In the genomic region with DNA sequence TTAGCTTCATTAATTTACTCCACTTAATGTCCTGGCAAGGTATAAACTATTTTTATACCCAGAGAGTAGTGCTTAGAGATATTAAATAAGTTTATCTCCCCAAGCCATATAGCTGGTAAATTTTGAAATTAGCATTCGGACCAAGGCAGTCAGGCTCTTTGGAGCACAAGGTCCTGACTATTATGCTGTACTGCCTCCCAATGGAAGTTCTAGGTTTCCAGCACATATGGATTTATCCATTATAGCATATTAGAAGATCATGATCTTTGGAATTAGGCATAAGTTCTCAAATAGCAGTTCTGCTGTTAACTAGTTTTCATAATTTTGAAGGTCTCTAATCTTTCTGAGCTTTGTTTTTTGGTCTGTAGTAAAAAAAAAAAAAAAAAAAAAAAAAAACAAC, we compare ENCODE assay signal across 1 cellular context.
TF ChIP-seq lines count a peak whose summit lies in the region.

No MANE protein-coding gene starts in this region.

TF ChIP-seq in GM23338, 12 proteins besides CTCF, POLR2A, EP300 and RAD21 (continued from another document):
- TF ChIP-seq, protein P1, sequence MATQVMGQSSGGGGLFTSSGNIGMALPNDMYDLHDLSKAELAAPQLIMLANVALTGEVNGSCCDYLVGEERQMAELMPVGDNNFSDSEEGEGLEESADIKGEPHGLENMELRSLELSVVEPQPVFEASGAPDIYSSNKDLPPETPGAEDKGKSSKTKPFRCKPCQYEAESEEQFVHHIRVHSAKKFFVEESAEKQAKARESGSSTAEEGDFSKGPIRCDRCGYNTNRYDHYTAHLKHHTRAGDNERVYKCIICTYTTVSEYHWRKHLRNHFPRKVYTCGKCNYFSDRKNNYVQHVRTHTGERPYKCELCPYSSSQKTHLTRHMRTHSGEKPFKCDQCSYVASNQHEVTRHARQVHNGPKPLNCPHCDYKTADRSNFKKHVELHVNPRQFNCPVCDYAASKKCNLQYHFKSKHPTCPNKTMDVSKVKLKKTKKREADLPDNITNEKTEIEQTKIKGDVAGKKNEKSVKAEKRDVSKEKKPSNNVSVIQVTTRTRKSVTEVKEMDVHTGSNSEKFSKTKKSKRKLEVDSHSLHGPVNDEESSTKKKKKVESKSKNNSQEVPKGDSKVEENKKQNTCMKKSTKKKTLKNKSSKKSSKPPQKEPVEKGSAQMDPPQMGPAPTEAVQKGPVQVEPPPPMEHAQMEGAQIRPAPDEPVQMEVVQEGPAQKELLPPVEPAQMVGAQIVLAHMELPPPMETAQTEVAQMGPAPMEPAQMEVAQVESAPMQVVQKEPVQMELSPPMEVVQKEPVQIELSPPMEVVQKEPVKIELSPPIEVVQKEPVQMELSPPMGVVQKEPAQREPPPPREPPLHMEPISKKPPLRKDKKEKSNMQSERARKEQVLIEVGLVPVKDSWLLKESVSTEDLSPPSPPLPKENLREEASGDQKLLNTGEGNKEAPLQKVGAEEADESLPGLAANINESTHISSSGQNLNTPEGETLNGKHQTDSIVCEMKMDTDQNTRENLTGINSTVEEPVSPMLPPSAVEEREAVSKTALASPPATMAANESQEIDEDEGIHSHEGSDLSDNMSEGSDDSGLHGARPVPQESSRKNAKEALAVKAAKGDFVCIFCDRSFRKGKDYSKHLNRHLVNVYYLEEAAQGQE (IDR thresholded peaks at IDR 0.05; ENCODE audit: unreplicated experiment) = no peak
- no peak for TF ChIP-seq STAT1 (IDR thresholded peaks at IDR 0.05; ENCODE audit: unreplicated experiment)
